16 cellular contexts compared by ENCODE assay signal in genomic region chr19:16164222-16164890, GRCh38. TPM values are rescaled to one million over a fixed set of nuclear protein-coding genes. Genes with fewer than 3 reads are reported as not detected.
A peak's percentile ranks its signal among the peaks of the same experiment; 100 is the strongest.
DNase-seq lines count a peak whose midpoint lies in the region; ATAC-seq, FAIRE-seq and TF ChIP-seq lines count a peak whose summit lies in the region.
"Had no signal": no experiment of that assay in that cellular context is flagged by ENCODE, and none has a peak within 500 bp of the region (broad histone marks: within the 10 kb centered on the region; RNA-seq: fewer than 3 reads in every experiment).

No MANE protein-coding gene starts in this region.

- no peaks in the 10 kb centered on the region for H3K27me3 ChIP-seq in HepG2 (ENCODE audit: control insufficient read depth in 1 of 2, insufficient read depth in 2 of 2, low read length in 2 of 2)
- no peaks in the 10 kb centered on the region for H3K27me3 ChIP-seq in transverse colon
- H3K27me3 ChIP-seq: BLaER1 had no signal

- TF ChIP-seq POLR2A in HepG2 (IDR thresholded peaks at IDR 0.05; ENCODE audit: insufficient read depth in 1 of 2, low read depth in 2 of 2, low read length in 2 of 2) (no peak), transverse colon (IDR thresholded peaks at IDR 0.05) (no peak)

- H3K36me3 ChIP-seq in HEK293 (ENCODE audit: control insufficient read depth in 2 of 2, insufficient read depth in 1 of 2, low read length in 2 of 2): no peaks in the 10 kb centered on the region
- H3K36me3 ChIP-seq in HepG2 (replicated peaks in 1 of 2; ENCODE audit: control insufficient read depth in 1 of 2, insufficient read depth in 2 of 2, low read length in 2 of 2): no peaks in the 10 kb centered on the region
- H3K36me3 ChIP-seq in transverse colon: no peaks in the 10 kb centered on the region
- H3K36me3 ChIP-seq: BLaER1 had no signal

- peak; percentile 46 for FAIRE-seq in HepG2 (lab: Jason Lieb, UNC)
- FAIRE-seq: GM12892, H54 had no signal

- TF ChIP-seq RAD21 in HepG2 (CRISPR knock-in tag; IDR thresholded peaks at IDR 0.05): no peak

- no peaks in the 10 kb centered on the region for H3K4me1 ChIP-seq in HEK293 (ENCODE audit: control insufficient read depth, insufficient read depth, low read length)
- H3K4me1 ChIP-seq in HepG2 (ENCODE audit: insufficient read depth, low read length): peaks cover 39% of the 10 kb centered on the region
- H3K4me1 ChIP-seq in transverse colon: peaks cover 0 to 12% (median 0%) of the 10 kb centered on the region in 4 donors

- POLR2A ChIA-PET in HEK293 (lab: Yijun Ruan, JAX) (interaction anchor here (0.7 kb wide), 1 partner anchor 140 kb away, joined by 9 read pairs; no protein-coding TSS in a partner anchor), RWPE1 (lab: Yijun Ruan, JAX; ENCODE audit: low non-redundant PET) (no interaction called here), HepG2 (lab: Yijun Ruan, JAX) (no interaction called here)

- intact Hi-C loops in HepG2 (cut with micrococcal nuclease; ENCODE audit: unreplicated experiment) (no loop called here), transverse colon (cut with DNase I; ENCODE audit: low total_unique reads) (no loop called here)

- H4K20me1 ChIP-seq in HepG2 (ENCODE audit: insufficient read depth, low read length): no peaks in the 10 kb centered on the region
- H4K20me1 ChIP-seq: BLaER1 had no signal

- H2AFZ ChIP-seq in HepG2 (ENCODE audit: low read length): no peak overlapping the region

- H3K79me2 ChIP-seq in HepG2 (ENCODE audit: insufficient read depth, low read length): no peaks in the 10 kb centered on the region

- DNase-seq in RWPE1 (ENCODE audit: low spot score): no peak
- peak; percentile 27 for DNase-seq in HepG2 (ENCODE audit: low spot score)
- peak; percentile 47 for DNase-seq in transverse colon
- no peak for DNase-seq in KG1 (lab: John Stamatoyannopoulos, UW)
- no peak for DNase-seq in stimulated activated CD4-positive, alpha-beta T cell treated with anti-CD3 and anti-CD28 coated beads, Interleukin-12 subunit alpha, Interleukin-12 subunit beta, amount 100 ng/mL, for 4 hours
- DNase-seq in natural killer cell treated with Interleukin-12 subunit alpha and Interleukin-12 subunit beta and Interleukin-15 and Interleukin-18, amount 100 ng/mL, for 72 hours (ENCODE audit: low spot score): no peak
- DNase-seq: 8988T; AML-193; Caco-2; CD8-positive, alpha-beta memory T cell; DND-41; GDM1 had no signal

- no peaks in the 10 kb centered on the region for H3K36me3 Mint-ChIP-seq in natural killer cell treated with Interleukin-12 subunit alpha and Interleukin-12 subunit beta and Interleukin-15 and Interleukin-18, amount 100 ng/mL, for 72 hours
- H3K36me3 Mint-ChIP-seq: CD8-positive, alpha-beta memory T cell had no signal

- no peaks in the 10 kb centered on the region for H3K9me3 ChIP-seq in HEK293 (ENCODE audit: control insufficient read depth, insufficient read depth, low read depth, low read length)
- H3K9me3 ChIP-seq in HepG2 (ENCODE audit: low read length): no peaks in the 10 kb centered on the region
- no peaks in the 10 kb centered on the region for H3K9me3 ChIP-seq in transverse colon
- H3K9me3 ChIP-seq: BLaER1, Caco-2 had no signal

- no peak for TF ChIP-seq EP300 in HepG2 (IDR thresholded peaks at IDR 0.05; ENCODE audit: low read depth in 2 of 2, low read length in 2 of 2)
- TF ChIP-seq EP300 in HepG2 (CRISPR knock-in tag; IDR thresholded peaks at IDR 0.05; ENCODE audit: borderline replicate concordance): no peak
- TF ChIP-seq EP300 in transverse colon (IDR thresholded peaks at IDR 0.05; ENCODE audit: low read depth): no peak

- no peaks in the 10 kb centered on the region for H3K9me3 Mint-ChIP-seq in natural killer cell treated with Interleukin-12 subunit alpha and Interleukin-12 subunit beta and Interleukin-15 and Interleukin-18, amount 100 ng/mL, for 72 hours
- H3K9me3 Mint-ChIP-seq: CD8-positive, alpha-beta memory T cell had no signal

- in situ Hi-C loops in HepG2 (cut with HindIII; ENCODE audit: extremely low pct_ligation_motif_present, low pct_unique_long_range_greater_than_20kb): loop anchor here (25.0 kb wide), 1 partner anchor 527 kb away; the partner anchor contains the start of gene CYP4F3
- in situ Hi-C loops in transverse colon (cut with MboI; ENCODE audit: low pct_ligation_motif_present in 1 of 4, low pct_unique_long_range_greater_than_20kb in 1 of 4, low sequenced_read_pairs in 3 of 4): no loop called here

- no TSS peak for BruUV-seq in HepG2 (replicated peaks; lab: Mats Ljungman, UMichigan)

- H3K27ac ChIP-seq in HEK293 (ENCODE audit: extremely low read depth, low read depth, low read length) (no peak overlapping the region), RWPE1 (peak overlapping the region; percentile 5; the same call in 1 of the 2 replicates), HepG2 (ENCODE audit: extremely low read length, insufficient read depth, low read length) (no peak overlapping the region), transverse colon (peak overlapping the region in 1 of 4 donors; percentile 23)
- H3K27ac ChIP-seq: BLaER1 had no signal

- peak overlapping the region; percentile 7; the same call in 1 of the 2 replicates for H3K4me2 ChIP-seq in HepG2 (ENCODE audit: low read depth, low read length)
- H3K4me2 ChIP-seq: BLaER1 had no signal

- no peak overlapping the region for H3K9ac ChIP-seq in HepG2 (ENCODE audit: insufficient read depth, low read depth, low read length)
- H3K9ac ChIP-seq: BLaER1 had no signal

- H3K4me1 Mint-ChIP-seq in natural killer cell treated with Interleukin-12 subunit alpha and Interleukin-12 subunit beta and Interleukin-15 and Interleukin-18, amount 100 ng/mL, for 72 hours (ENCODE audit: low read depth in 2 of 2): peaks cover 22 to 31% of the 10 kb centered on the region in 2 donors

- H3K27ac Mint-ChIP-seq in natural killer cell treated with Interleukin-12 subunit alpha and Interleukin-12 subunit beta and Interleukin-15 and Interleukin-18, amount 100 ng/mL, for 72 hours: peak overlapping the region in 1 of 2 donors; percentile 57
- H3K27ac Mint-ChIP-seq: CD8-positive, alpha-beta memory T cell had no signal

- peak; percentile 67 for ATAC-seq in HepG2
- no peak for ATAC-seq in natural killer cell treated with Interleukin-12 subunit alpha and Interleukin-12 subunit beta and Interleukin-15 and Interleukin-18, amount 100 ng/mL, for 72 hours

- TF ChIP-seq CTCF in HEK293 (tag by site-specific recombination; IDR thresholded peaks at IDR 0.05): no peak
- TF ChIP-seq CTCF in RWPE1 (conservative IDR thresholded peaks at IDR 0.05; ENCODE audit: low read depth): no peak
- no peak for TF ChIP-seq CTCF in HepG2 (CRISPR knock-in tag; IDR thresholded peaks at IDR 0.05)
- no peak for TF ChIP-seq CTCF in transverse colon (IDR thresholded peaks at IDR 0.05)

- no peak overlapping the region for H3K4me3 Mint-ChIP-seq in natural killer cell treated with Interleukin-12 subunit alpha and Interleukin-12 subunit beta and Interleukin-15 and Interleukin-18, amount 100 ng/mL, for 72 hours
- H3K4me3 Mint-ChIP-seq: CD8-positive, alpha-beta memory T cell had no signal

- H3K4me3 ChIP-seq in HEK293 (ENCODE audit: low read depth, low read length) (no peak overlapping the region), HepG2 (replicated peaks in 1 of 3; ENCODE audit: insufficient read depth in 1 of 3, low read depth in 2 of 3, low read length in 3 of 3) (no peak overlapping the region), transverse colon (no peak overlapping the region)
- H3K4me3 ChIP-seq: BLaER1 had no signal

- CTCF ChIA-PET in HEK293 (lab: Yijun Ruan, JAX): interaction anchor here (0.5 to 1.4 kb wide), 2 partner anchors 28 to 53 kb away, joined by 3 to 4 read pairs; no protein-coding TSS in a partner anchor
- CTCF ChIA-PET in RWPE1 (lab: Yijun Ruan, JAX): interaction anchor here (1.3 kb wide), 1 partner anchor 20 kb away, joined by 3 read pairs; the partner anchor contains the start of gene HSH2D
- CTCF ChIA-PET in HepG2 (lab: Yijun Ruan, JAX; ENCODE audit: low intra/inter-chr PET ratio, low total read pairs): no interaction called here

- WGBS in HepG2 (ENCODE audit: low lambda C conversion rate): 51% methylated on average over 9 of the region's 13 CpGs
- WGBS in transverse colon (ENCODE audit: low coverage in 1 of 2), 2 donors: 79% methylated on average over 13 of the region's 13 CpGs; no CpG with 5 or more reads in 1 of the 2 donors

- H3K27me3 Mint-ChIP-seq in natural killer cell treated with Interleukin-12 subunit alpha and Interleukin-12 subunit beta and Interleukin-15 and Interleukin-18, amount 100 ng/mL, for 72 hours: no peaks in the 10 kb centered on the region
- H3K27me3 Mint-ChIP-seq: CD8-positive, alpha-beta memory T cell had no signal

RNA-seq across cellular contexts. Expression of gene CIB3, which starts 9.0 kb away (rescaled TPM):
- total RNA-seq in HepG2 (2016; rRNA removed; fragmentation: Illumina TruSeq; extraction: Trizol) (not detected in 2 replicates), transverse colon (not detected)
- total RNA-seq in HepG2 (2016; cell fraction: cytosol; rRNA removed; fragmentation: Illumina TruSeq; extraction: Trizol; ENCODE audit: low read depth): not detected in 2 replicates
- not detected in 2 replicates for total RNA-seq in HepG2 (2016; cell fraction: insoluble cytoplasmic fraction; rRNA removed; fragmentation: Illumina TruSeq; extraction: Trizol)
- total RNA-seq in HepG2 (2016; cell fraction: membrane; rRNA removed; fragmentation: Illumina TruSeq; extraction: Trizol): not detected in 2 replicates
- total RNA-seq in HepG2 (2016; cell fraction: nucleus; rRNA removed; fragmentation: Illumina TruSeq; extraction: Trizol): not detected in 2 replicates
- not detected in 2 replicates for polyA plus RNA-seq in HepG2 (2011; rRNA removed)
- not detected in 2 replicates for polyA plus RNA-seq in HepG2 (2011; cell fraction: cytosol; rRNA removed)
- polyA plus RNA-seq in HepG2 (2011; cell fraction: nucleus; rRNA removed): not detected in 2 replicates
- not detected in 2 replicates for polyA plus RNA-seq in HepG2 (2012)
- not detected in 2 replicates for polyA plus RNA-seq in HepG2 (2016; cell fraction: cytosol; fragmentation: Illumina TruSeq; extraction: Trizol; ENCODE audit: low read depth)
- polyA plus RNA-seq in HepG2 (2016; cell fraction: insoluble cytoplasmic fraction; fragmentation: Illumina TruSeq; extraction: Trizol; ENCODE audit: low read depth): not detected in 2 replicates
- not detected in 2 replicates for polyA plus RNA-seq in HepG2 (2016; cell fraction: membrane; fragmentation: Illumina TruSeq; extraction: Trizol; ENCODE audit: low read depth)
- not detected in 2 replicates for polyA plus RNA-seq in HepG2 (2016; cell fraction: nucleus; fragmentation: Illumina TruSeq; extraction: Trizol; ENCODE audit: insufficient read depth, low read depth)
- polyA minus RNA-seq in HepG2 (2011; rRNA and poly(A)+ RNA removed; ENCODE audit: low replicate concordance): not detected in 2 replicates
- polyA minus RNA-seq in HepG2 (2011; cell fraction: cytosol; rRNA and poly(A)+ RNA removed): not detected in 2 replicates
- polyA minus RNA-seq in HepG2 (2011; cell fraction: nucleus; rRNA and poly(A)+ RNA removed): not detected in 2 replicates
- 1 to 10 TPM in 1 of 2 donors, not detected in 1; 1.4 TPM for total RNA-seq in natural killer cell treated with Interleukin-12 subunit alpha and Interleukin-12 subunit beta and Interleukin-15 and Interleukin-18, amount 100 ng/mL, for 72 hours
- total RNA-seq: Caco-2; CD8-positive, alpha-beta memory T cell had no signal
- polyA plus RNA-seq: CD8-positive, alpha-beta memory T cell had no signal

RNA-seq across cellular contexts. Expression of gene FAM32A, which starts 20.9 kb away (rescaled TPM):
- total RNA-seq in HepG2 (2016; rRNA removed; fragmentation: Illumina TruSeq; extraction: Trizol): 86.2 and 107 TPM in 2 replicates
- 16.1 and 18.7 TPM in 2 replicates for total RNA-seq in HepG2 (2016; cell fraction: cytosol; rRNA removed; fragmentation: Illumina TruSeq; extraction: Trizol; ENCODE audit: low read depth)
- total RNA-seq in HepG2 (2016; cell fraction: insoluble cytoplasmic fraction; rRNA removed; fragmentation: Illumina TruSeq; extraction: Trizol): 88.4 and 109 TPM in 2 replicates
- total RNA-seq in HepG2 (2016; cell fraction: membrane; rRNA removed; fragmentation: Illumina TruSeq; extraction: Trizol): 47.2 and 50.8 TPM in 2 replicates
- 31.5 and 32.7 TPM in 2 replicates for total RNA-seq in HepG2 (2016; cell fraction: nucleus; rRNA removed; fragmentation: Illumina TruSeq; extraction: Trizol)
- 83.5 and 85.8 TPM in 2 replicates for polyA plus RNA-seq in HepG2 (2011; rRNA removed)
- polyA plus RNA-seq in HepG2 (2011; cell fraction: cytosol; rRNA removed): 84.4 and 94.8 TPM in 2 replicates
- 43.4 and 53.9 TPM in 2 replicates for polyA plus RNA-seq in HepG2 (2011; cell fraction: nucleus; rRNA removed)
- polyA plus RNA-seq in HepG2 (2012): 47.0 and 48.3 TPM in 2 replicates
- 15.1 and 15.9 TPM in 2 replicates for polyA plus RNA-seq in HepG2 (2016; cell fraction: cytosol; fragmentation: Illumina TruSeq; extraction: Trizol; ENCODE audit: low read depth)
- 111 and 120 TPM in 2 replicates for polyA plus RNA-seq in HepG2 (2016; cell fraction: insoluble cytoplasmic fraction; fragmentation: Illumina TruSeq; extraction: Trizol; ENCODE audit: low read depth)
- 34.1 and 36.4 TPM in 2 replicates for polyA plus RNA-seq in HepG2 (2016; cell fraction: membrane; fragmentation: Illumina TruSeq; extraction: Trizol; ENCODE audit: low read depth)
- 59.1 and 59.3 TPM in 2 replicates for polyA plus RNA-seq in HepG2 (2016; cell fraction: nucleus; fragmentation: Illumina TruSeq; extraction: Trizol; ENCODE audit: insufficient read depth, low read depth)
- polyA minus RNA-seq in HepG2 (2011; rRNA and poly(A)+ RNA removed; ENCODE audit: low replicate concordance): 30.0 and 76.8 TPM in 2 replicates
- polyA minus RNA-seq in HepG2 (2011; cell fraction: cytosol; rRNA and poly(A)+ RNA removed): 16.9 and 20.0 TPM in 2 replicates
- polyA minus RNA-seq in HepG2 (2011; cell fraction: nucleus; rRNA and poly(A)+ RNA removed): 9.8 and 10.2 TPM in 2 replicates
- 100 to 1,000 TPM in 1 of 4 donors, 10 to 100 TPM in 3; 73.0 to 106 (median 88.6) TPM for total RNA-seq in transverse colon
- total RNA-seq in natural killer cell treated with Interleukin-12 subunit alpha and Interleukin-12 subunit beta and Interleukin-15 and Interleukin-18, amount 100 ng/mL, for 72 hours: 10 to 100 TPM; 46.7 to 60.8 TPM

RNA-seq across cellular contexts. Expression of gene HSH2D, which starts 20.9 kb away (rescaled TPM):
- total RNA-seq in HepG2 (2016; rRNA removed; fragmentation: Illumina TruSeq; extraction: Trizol) (0.53 and 0.69 TPM in 2 replicates), transverse colon (10 to 100 TPM; 17.6 to 55.4 (median 30.8) TPM)
- total RNA-seq in HepG2 (2016; cell fraction: cytosol; rRNA removed; fragmentation: Illumina TruSeq; extraction: Trizol; ENCODE audit: low read depth): 0.20 and 0.71 TPM in 2 replicates
- total RNA-seq in HepG2 (2016; cell fraction: insoluble cytoplasmic fraction; rRNA removed; fragmentation: Illumina TruSeq; extraction: Trizol): 0.68 and 0.91 TPM in 2 replicates
- total RNA-seq in HepG2 (2016; cell fraction: membrane; rRNA removed; fragmentation: Illumina TruSeq; extraction: Trizol): 0.45 and 0.53 TPM in 2 replicates
- total RNA-seq in HepG2 (2016; cell fraction: nucleus; rRNA removed; fragmentation: Illumina TruSeq; extraction: Trizol): 0.75 and 1.1 TPM in 2 replicates
- polyA plus RNA-seq in HepG2 (2011; rRNA removed): 3.2 and 6.3 TPM in 2 replicates
- polyA plus RNA-seq in HepG2 (2011; cell fraction: cytosol; rRNA removed): 2.3 and 3.1 TPM in 2 replicates
- 7.6 and 12.6 TPM in 2 replicates for polyA plus RNA-seq in HepG2 (2011; cell fraction: nucleus; rRNA removed)
- polyA plus RNA-seq in HepG2 (2012): 3.5 and 3.7 TPM in 2 replicates
- polyA plus RNA-seq in HepG2 (2016; cell fraction: cytosol; fragmentation: Illumina TruSeq; extraction: Trizol; ENCODE audit: low read depth): 0.08 and 0.27 TPM in 2 replicates
- 0.67 and 0.85 TPM in 2 replicates for polyA plus RNA-seq in HepG2 (2016; cell fraction: insoluble cytoplasmic fraction; fragmentation: Illumina TruSeq; extraction: Trizol; ENCODE audit: low read depth)
- 0.26 and 0.30 TPM in 2 replicates for polyA plus RNA-seq in HepG2 (2016; cell fraction: membrane; fragmentation: Illumina TruSeq; extraction: Trizol; ENCODE audit: low read depth)
- polyA plus RNA-seq in HepG2 (2016; cell fraction: nucleus; fragmentation: Illumina TruSeq; extraction: Trizol; ENCODE audit: insufficient read depth, low read depth): 1.6 and 2.8 TPM in 2 replicates
- polyA minus RNA-seq in HepG2 (2011; rRNA and poly(A)+ RNA removed; ENCODE audit: low replicate concordance): 1.1 and 1.3 TPM in 2 replicates
- 0.70 and 1.5 TPM in 2 replicates for polyA minus RNA-seq in HepG2 (2011; cell fraction: cytosol; rRNA and poly(A)+ RNA removed)
- polyA minus RNA-seq in HepG2 (2011; cell fraction: nucleus; rRNA and poly(A)+ RNA removed): 2.4 and 4.8 TPM in 2 replicates
- 100 to 1,000 TPM; 135 to 188 TPM for total RNA-seq in natural killer cell treated with Interleukin-12 subunit alpha and Interleukin-12 subunit beta and Interleukin-15 and Interleukin-18, amount 100 ng/mL, for 72 hours

RNA-seq across cellular contexts. Expression of gene AP1M1, which starts 33.4 kb away (rescaled TPM):
- total RNA-seq in HepG2 (2016; rRNA removed; fragmentation: Illumina TruSeq; extraction: Trizol) (43.6 and 46.1 TPM in 2 replicates), transverse colon (10 to 100 TPM; 15.1 to 41.8 (median 35.0) TPM)
- total RNA-seq in HepG2 (2016; cell fraction: cytosol; rRNA removed; fragmentation: Illumina TruSeq; extraction: Trizol; ENCODE audit: low read depth): 20.4 and 22.9 TPM in 2 replicates
- 36.0 and 47.3 TPM in 2 replicates for total RNA-seq in HepG2 (2016; cell fraction: insoluble cytoplasmic fraction; rRNA removed; fragmentation: Illumina TruSeq; extraction: Trizol)
- total RNA-seq in HepG2 (2016; cell fraction: membrane; rRNA removed; fragmentation: Illumina TruSeq; extraction: Trizol): 32.8 and 39.0 TPM in 2 replicates
- 27.4 and 32.2 TPM in 2 replicates for total RNA-seq in HepG2 (2016; cell fraction: nucleus; rRNA removed; fragmentation: Illumina TruSeq; extraction: Trizol)
- 34.4 and 38.8 TPM in 2 replicates for polyA plus RNA-seq in HepG2 (2011; rRNA removed)
- 36.4 and 38.2 TPM in 2 replicates for polyA plus RNA-seq in HepG2 (2011; cell fraction: cytosol; rRNA removed)
- polyA plus RNA-seq in HepG2 (2011; cell fraction: nucleus; rRNA removed): 46.2 and 50.3 TPM in 2 replicates
- 32.0 and 35.2 TPM in 2 replicates for polyA plus RNA-seq in HepG2 (2012)
- 20.3 and 21.8 TPM in 2 replicates for polyA plus RNA-seq in HepG2 (2016; cell fraction: cytosol; fragmentation: Illumina TruSeq; extraction: Trizol; ENCODE audit: low read depth)
- 46.9 and 60.8 TPM in 2 replicates for polyA plus RNA-seq in HepG2 (2016; cell fraction: insoluble cytoplasmic fraction; fragmentation: Illumina TruSeq; extraction: Trizol; ENCODE audit: low read depth)
- polyA plus RNA-seq in HepG2 (2016; cell fraction: membrane; fragmentation: Illumina TruSeq; extraction: Trizol; ENCODE audit: low read depth): 31.7 and 32.5 TPM in 2 replicates
- polyA plus RNA-seq in HepG2 (2016; cell fraction: nucleus; fragmentation: Illumina TruSeq; extraction: Trizol; ENCODE audit: insufficient read depth, low read depth): 54.4 and 56.8 TPM in 2 replicates
- 46.7 and 67.4 TPM in 2 replicates for polyA minus RNA-seq in HepG2 (2011; rRNA and poly(A)+ RNA removed; ENCODE audit: low replicate concordance)
- polyA minus RNA-seq in HepG2 (2011; cell fraction: cytosol; rRNA and poly(A)+ RNA removed): 39.7 and 43.0 TPM in 2 replicates
- 20.2 and 35.7 TPM in 2 replicates for polyA minus RNA-seq in HepG2 (2011; cell fraction: nucleus; rRNA and poly(A)+ RNA removed)
- 100 to 1,000 TPM; 115 to 145 TPM for total RNA-seq in natural killer cell treated with Interleukin-12 subunit alpha and Interleukin-12 subunit beta and Interleukin-15 and Interleukin-18, amount 100 ng/mL, for 72 hours

RNA-seq across cellular contexts. Expression of gene RAB8A, which starts 52.7 kb away (rescaled TPM):
- total RNA-seq in HepG2 (2016; rRNA removed; fragmentation: Illumina TruSeq; extraction: Trizol): 44.8 and 45.0 TPM in 2 replicates
- 12.2 and 13.0 TPM in 2 replicates for total RNA-seq in HepG2 (2016; cell fraction: cytosol; rRNA removed; fragmentation: Illumina TruSeq; extraction: Trizol; ENCODE audit: low read depth)
- 42.2 and 46.8 TPM in 2 replicates for total RNA-seq in HepG2 (2016; cell fraction: insoluble cytoplasmic fraction; rRNA removed; fragmentation: Illumina TruSeq; extraction: Trizol)
- total RNA-seq in HepG2 (2016; cell fraction: membrane; rRNA removed; fragmentation: Illumina TruSeq; extraction: Trizol): 26.3 and 29.3 TPM in 2 replicates
- 27.3 and 27.8 TPM in 2 replicates for total RNA-seq in HepG2 (2016; cell fraction: nucleus; rRNA removed; fragmentation: Illumina TruSeq; extraction: Trizol)
- polyA plus RNA-seq in HepG2 (2011; rRNA removed): 36.7 and 37.0 TPM in 2 replicates
- polyA plus RNA-seq in HepG2 (2011; cell fraction: cytosol; rRNA removed): 37.0 and 45.8 TPM in 2 replicates
- 18.8 and 19.5 TPM in 2 replicates for polyA plus RNA-seq in HepG2 (2011; cell fraction: nucleus; rRNA removed)
- polyA plus RNA-seq in HepG2 (2012): 25.7 and 50.6 TPM in 2 replicates
- 9.1 and 10.9 TPM in 2 replicates for polyA plus RNA-seq in HepG2 (2016; cell fraction: cytosol; fragmentation: Illumina TruSeq; extraction: Trizol; ENCODE audit: low read depth)
- 58.6 and 65.5 TPM in 2 replicates for polyA plus RNA-seq in HepG2 (2016; cell fraction: insoluble cytoplasmic fraction; fragmentation: Illumina TruSeq; extraction: Trizol; ENCODE audit: low read depth)
- polyA plus RNA-seq in HepG2 (2016; cell fraction: membrane; fragmentation: Illumina TruSeq; extraction: Trizol; ENCODE audit: low read depth): 18.8 and 20.6 TPM in 2 replicates
- 51.5 and 63.5 TPM in 2 replicates for polyA plus RNA-seq in HepG2 (2016; cell fraction: nucleus; fragmentation: Illumina TruSeq; extraction: Trizol; ENCODE audit: insufficient read depth, low read depth)
- 59.4 and 156 TPM in 2 replicates for polyA minus RNA-seq in HepG2 (2011; rRNA and poly(A)+ RNA removed; ENCODE audit: low replicate concordance)
- 50.6 TPM in 2 replicates for polyA minus RNA-seq in HepG2 (2011; cell fraction: cytosol; rRNA and poly(A)+ RNA removed)
- 60.1 and 69.0 TPM in 2 replicates for polyA minus RNA-seq in HepG2 (2011; cell fraction: nucleus; rRNA and poly(A)+ RNA removed)
- 100 to 1,000 TPM in 1 of 4 donors, 10 to 100 TPM in 3; 22.3 to 102 (median 67.9) TPM for total RNA-seq in transverse colon
- total RNA-seq in natural killer cell treated with Interleukin-12 subunit alpha and Interleukin-12 subunit beta and Interleukin-15 and Interleukin-18, amount 100 ng/mL, for 72 hours: 100 to 1,000 TPM; 166 to 260 TPM

Comparison
In these comparisons a context has a peak if more than half of its experiments do, and no peak if none do; other contexts are left out.
1. DNase-seq: peak in HepG2 (single experiment) and transverse colon (single experiment); none in RWPE1 (single experiment), KG1 (single experiment), stimulated activated CD4-positive, alpha-beta T cell treated with anti-CD3 and anti-CD28 coated beads, Interleukin-12 subunit alpha, Interleukin-12 subunit beta, amount 100 ng/mL, for 4 hours (single experiment) and natural killer cell treated with Interleukin-12 subunit alpha and Interleukin-12 subunit beta and Interleukin-15 and Interleukin-18, amount 100 ng/mL, for 72 hours (single experiment).
2. RNA of gene HSH2D, which starts 20.9 kb away (total RNA-seq): 135 to 188 TPM in natural killer cell treated with Interleukin-12 subunit alpha and Interleukin-12 subunit beta and Interleukin-15 and Interleukin-18, amount 100 ng/mL, for 72 hours and 17.6 to 55.4 TPM in transverse colon; 0.20 to 1.1 TPM in HepG2; every median in the first group is over 4 times any median in the second.
3. Of the 63 proteins assayed by ChIP-seq in both HepG2 and HEK293: peak only in HepG2: ZNF629; only in HEK293: none; in both: none; in neither: 62.